In genomic region chr3:192629429-192629828, GRCh38 we compare ENCODE assay signal across 23 cellular contexts.
"Had no signal": no experiment of that assay in that cellular context is flagged by ENCODE, and none has a peak within 500 bp of the region (broad histone marks: within the 10 kb centered on the region; RNA-seq: fewer than 3 reads in every experiment).

No MANE protein-coding gene starts in this region.

- H3K9me3 ChIP-seq: esophagus muscularis mucosa, gastroesophageal sphincter, heart left ventricle, lower lobe of right lung, mucosa of descending colon had no signal

- H3K4me1 ChIP-seq: esophagus muscularis mucosa, foreskin keratinocyte, gastroesophageal sphincter, lower lobe of right lung had no signal

- H3K36me3 ChIP-seq: esophagus muscularis mucosa, gastroesophageal sphincter, heart left ventricle, lower lobe of right lung had no signal

- H3K4me3 ChIP-seq: coronary artery, dorsolateral prefrontal cortex, esophagus muscularis mucosa, gastroesophageal sphincter, heart left ventricle, hepatocyte, lower lobe of right lung, mucosa of descending colon had no signal

- H3K36me3 Mint-ChIP-seq: immature natural killer cell; mesothelial cell of epicardium; naive B cell; naive thymus-derived CD8-positive, alpha-beta T cell had no signal

- H3K4me1 Mint-ChIP-seq: immature natural killer cell; mesothelial cell of epicardium; naive B cell; naive thymus-derived CD8-positive, alpha-beta T cell had no signal

- H3K27me3 ChIP-seq: dorsolateral prefrontal cortex, esophagus muscularis mucosa, foreskin keratinocyte, gastroesophageal sphincter, heart left ventricle, hepatocyte had no signal

- H3K4me3 Mint-ChIP-seq: immature natural killer cell; mesothelial cell of epicardium; naive B cell; naive thymus-derived CD8-positive, alpha-beta T cell had no signal

- H3K27ac ChIP-seq: coronary artery, dorsolateral prefrontal cortex, esophagus muscularis mucosa, foreskin keratinocyte, gastroesophageal sphincter, hepatocyte, lower lobe of right lung had no signal

- DNase-seq: dermis blood vessel endothelial cell; dorsolateral prefrontal cortex; effector CD4-positive, alpha-beta T cell; effector memory CD4-positive, alpha-beta T cell; foreskin keratinocyte; heart left ventricle; hypothalamus; immature natural killer cell; islet precursor cell; kidney; kidney glomerular epithelial cell; left colon; left ventricle myocardium superior; lower lobe of right lung; mesenchymal stem cell; mucosa of descending colon; naive B cell; naive thymus-derived CD8-positive, alpha-beta T cell had no signal

- H3K27me3 Mint-ChIP-seq: naive B cell had no signal

- H3K27ac Mint-ChIP-seq: immature natural killer cell; mesothelial cell of epicardium; naive B cell; naive thymus-derived CD8-positive, alpha-beta T cell had no signal
